In the genomic region with DNA sequence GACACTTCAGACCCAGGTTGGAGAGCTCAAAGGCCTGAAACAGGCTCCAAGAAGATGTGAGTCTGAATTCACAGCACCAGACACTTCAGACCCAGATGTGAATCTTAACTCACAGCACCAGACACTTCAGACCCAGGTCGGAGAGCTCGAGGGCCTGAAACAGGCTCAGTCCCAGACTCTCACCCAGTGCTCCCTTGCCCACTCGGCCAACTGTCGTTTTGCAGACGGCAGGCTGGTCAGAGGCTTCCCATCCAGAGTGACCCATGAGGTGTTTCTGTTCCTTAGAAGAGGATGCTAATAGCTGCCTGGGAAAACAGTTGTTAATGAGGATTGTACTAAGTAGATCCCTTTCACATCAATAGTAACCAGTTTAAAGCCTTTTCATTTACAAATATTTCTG, we compare ENCODE assay signal across 1 cellular context.
TF ChIP-seq lines count a peak whose summit lies in the region.

No MANE protein-coding gene starts in this region.

TF ChIP-seq in IMR-90, 13 proteins besides CTCF, POLR2A, EP300 and RAD21 (continued from another document):
- TF ChIP-seq, protein P1, sequence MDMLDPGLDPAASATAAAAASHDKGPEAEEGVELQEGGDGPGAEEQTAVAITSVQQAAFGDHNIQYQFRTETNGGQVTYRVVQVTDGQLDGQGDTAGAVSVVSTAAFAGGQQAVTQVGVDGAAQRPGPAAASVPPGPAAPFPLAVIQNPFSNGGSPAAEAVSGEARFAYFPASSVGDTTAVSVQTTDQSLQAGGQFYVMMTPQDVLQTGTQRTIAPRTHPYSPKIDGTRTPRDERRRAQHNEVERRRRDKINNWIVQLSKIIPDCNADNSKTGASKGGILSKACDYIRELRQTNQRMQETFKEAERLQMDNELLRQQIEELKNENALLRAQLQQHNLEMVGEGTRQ (IDR thresholded peaks at IDR 0.05; ENCODE audit: low read depth, low read length), result no peak
- no peak for TF ChIP-seq ELK1 (IDR thresholded peaks at IDR 0.05; ENCODE audit: borderline replicate concordance, low read depth, low read length)
- TF ChIP-seq NFE2L2 (IDR thresholded peaks at IDR 0.05; ENCODE audit: low read depth, low read length), result no peak
- no peak for TF ChIP-seq CEBPB (IDR thresholded peaks at IDR 0.05; ENCODE audit: low read depth, low read length)
- TF ChIP-seq CHD1 (IDR thresholded peaks at IDR 0.05; ENCODE audit: low read depth, low read length), result no peak
- no peak for TF ChIP-seq BHLHE40 (IDR thresholded peaks at IDR 0.05; ENCODE audit: low read depth, low read length)
- TF ChIP-seq FOS (IDR thresholded peaks at IDR 0.05; ENCODE audit: low read depth, low read length), result no peak
- no peak for TF ChIP-seq SMC3 (IDR thresholded peaks at IDR 0.05; ENCODE audit: low read depth, low read length)
